8 cellular contexts compared by ENCODE assay signal in the genomic region with DNA sequence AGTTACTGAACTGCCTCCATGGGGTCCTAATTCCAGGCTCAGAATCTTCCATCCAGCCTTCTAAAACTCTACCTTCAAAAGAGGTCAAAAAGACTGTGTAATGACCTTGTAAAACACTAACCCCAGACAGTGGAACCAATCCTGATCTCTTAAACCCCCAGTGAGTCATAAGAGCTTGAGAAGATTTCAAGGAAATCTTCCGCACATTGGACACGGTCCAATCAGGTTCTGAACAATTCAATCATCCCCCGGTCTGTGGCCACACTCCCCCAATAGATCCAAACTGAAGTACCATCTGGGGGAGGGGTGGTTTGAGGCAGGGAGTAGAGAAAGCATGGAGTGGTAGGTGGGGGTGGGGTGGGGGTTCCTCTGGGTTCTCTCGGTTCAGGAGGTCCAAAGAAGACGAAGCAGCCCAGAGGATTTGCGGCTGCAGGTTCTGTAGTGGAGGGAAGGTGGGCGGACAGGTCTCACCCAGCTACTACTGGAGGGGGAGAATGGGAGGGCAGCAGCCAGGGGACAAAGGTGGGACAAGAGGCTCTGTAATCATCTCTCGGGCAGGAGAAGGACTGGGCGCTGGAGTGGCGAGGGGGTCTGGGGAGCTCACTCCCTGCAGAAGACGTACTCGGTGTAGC.
DNase-seq lines count a peak whose midpoint lies in the region; ATAC-seq and TF ChIP-seq lines count a peak whose summit lies in the region.

No MANE protein-coding gene starts in this region.

- H3K27ac ChIP-seq in rectal smooth muscle tissue (ENCODE audit: low read depth, low read length): peak overlapping the region; percentile 86

- H3K4me3 ChIP-seq in GM12865 (ENCODE audit: low read depth, low read length) (peak overlapping the region; percentile 81), fibroblast of mammary gland (ENCODE audit: control insufficient read depth, low read depth, low read length) (peak overlapping the region; percentile 74), rectal smooth muscle tissue (ENCODE audit: low read length) (peak overlapping the region; percentile 68)

- H3K36me3 ChIP-seq in rectal smooth muscle tissue (ENCODE audit: control insufficient read depth, insufficient read depth, low read length): no peaks in the 10 kb centered on the region

- ATAC-seq in HG03342 (IDR thresholded peaks at IDR 0.05; ENCODE audit: unreplicated experiment): no peak

- H3K4me1 ChIP-seq in rectal smooth muscle tissue (ENCODE audit: control insufficient read depth, insufficient read depth, low read length): peaks cover 3% of the 10 kb centered on the region

- peak; percentile 12 for DNase-seq in GM12865 (ENCODE audit: low read depth)
- peak; percentile 71 for DNase-seq in SIG-M5 treated with dmso at 0.1 percent for 504 hours (lab: John Stamatoyannopoulos, UW; ENCODE audit: unreplicated experiment)
- peak; percentile 75 for DNase-seq in fibroblast of mammary gland (ENCODE audit: low read depth)
- DNase-seq in AG08395 (ENCODE audit: low spot score): no peak
- no peak for DNase-seq in midbrain (lab: John Stamatoyannopoulos, UW)
- no peak for DNase-seq in AG08396 (ENCODE audit: low spot score)

- H3K9ac ChIP-seq in rectal smooth muscle tissue (ENCODE audit: low read length): peak overlapping the region; percentile 42

- no peaks in the 10 kb centered on the region for H3K27me3 ChIP-seq in rectal smooth muscle tissue (ENCODE audit: control insufficient read depth, insufficient read depth, low read length)

- TF ChIP-seq CTCF in GM12865 (IDR thresholded peaks at IDR 0.05; ENCODE audit: insufficient read depth, low read depth, low read length, missing control alignments) (no peak), fibroblast of mammary gland (conservative IDR thresholded peaks at IDR 0.05; ENCODE audit: control insufficient read depth, insufficient read depth, low read depth, low read length) (no peak)

Comparison
In these comparisons a context has a peak if more than half of its experiments do, and no peak if none do; other contexts are left out.
1. DNase-seq: peak in GM12865 (single experiment), SIG-M5 treated with dmso at 0.1 percent for 504 hours (single experiment) and fibroblast of mammary gland (single experiment); none in AG08395 (single experiment), midbrain (single experiment) and AG08396 (single experiment).
2. Peak in every context shown above with its lines, with median percentiles within 50 percentile points of each other: H3K4me3 ChIP-seq.